16 cellular contexts compared by ENCODE assay signal in genomic region chr1:9591669-9592509, GRCh38. TPM values are rescaled to one million over a fixed set of nuclear protein-coding genes. Genes with fewer than 3 reads are reported as not detected.
DNase-seq lines count a peak whose midpoint lies in the region; ATAC-seq, FAIRE-seq and TF ChIP-seq lines count a peak whose summit lies in the region.
"Had no signal": no experiment of that assay in that cellular context is flagged by ENCODE, and none has a peak within 500 bp of the region (broad histone marks: within the 10 kb centered on the region; RNA-seq: fewer than 3 reads in every experiment).

No MANE protein-coding gene starts in this region.

- H3K4me3 ChIP-seq in H1 (ENCODE audit: extremely low read depth in 1 of 4, insufficient read depth in 2 of 4, low read depth in 3 of 4, low read length in 4 of 4), result no peak overlapping the region
- H3K4me3 ChIP-seq: heart left ventricle had no signal

- no peak overlapping the region for H2AFZ ChIP-seq in H1 (ENCODE audit: low read length)

- H3K36me3 ChIP-seq in H1 (ENCODE audit: control insufficient read depth in 2 of 4, insufficient read depth in 4 of 4, low read length in 3 of 4), result peaks cover 0 to 3% (median 0%) of the 10 kb centered on the region in 4 experiments; a peak in 1 of 8 replicates

- no peak overlapping the region for H3K27ac ChIP-seq in H1 (ENCODE audit: low read depth, low read length)

- peaks cover 17% of the 10 kb centered on the region for H3K79me1 ChIP-seq in H1 (ENCODE audit: low read depth, low read length)

- no peak overlapping the region for H3K18ac ChIP-seq in H1 (ENCODE audit: extremely low read depth, low read length)

- H4K5ac ChIP-seq in H1 (ENCODE audit: insufficient read length, low read depth, low read length), result no peak overlapping the region

- no peak overlapping the region; a peak in 1 of 4 replicates for H3K4me2 ChIP-seq in H1 (ENCODE audit: insufficient read depth in 1 of 2, low read depth in 2 of 2, low read length in 2 of 2)

- H3K56ac ChIP-seq in H1 (replicated peaks; ENCODE audit: insufficient read length, low read depth, low read length), result no peak overlapping the region

- H4K91ac ChIP-seq in H1 (replicated peaks; ENCODE audit: insufficient read length, low read length), result no peak overlapping the region

- 0 out of 2 replicates have a peak overlapping the region, but pooled peaks have one; percentile 77 for H2AK5ac ChIP-seq in H1 (ENCODE audit: low read depth, low read length)

- no peak overlapping the region for H3K9ac ChIP-seq in H1 (replicated peaks in 1 of 4; ENCODE audit: extremely low read depth in 1 of 4, low read depth in 3 of 4, low read length in 3 of 4)

- ATAC-seq in HG03378 (IDR thresholded peaks at IDR 0.05; ENCODE audit: unreplicated experiment), result no peak

- no peak overlapping the region for H2BK15ac ChIP-seq in H1 (ENCODE audit: low read length)

- H4K20me1 ChIP-seq in H1 (replicated peaks in 1 of 2; ENCODE audit: control insufficient read depth in 1 of 2, insufficient read depth in 2 of 2, low read length in 2 of 2), result peaks cover 33 to 42% of the 10 kb centered on the region in 2 experiments

- H3K27me3 ChIP-seq in H1 (replicated peaks in 1 of 4; ENCODE audit: control insufficient read depth in 3 of 4, extremely low read depth in 1 of 4, insufficient read depth in 3 of 4, low read length in 3 of 4), result no peaks in the 10 kb centered on the region
- H3K27me3 ChIP-seq: heart left ventricle had no signal

- no peak overlapping the region for H3K23ac ChIP-seq in H1 (ENCODE audit: insufficient read length)

- no peak for TF ChIP-seq POLR2A in H1 (IDR thresholded peaks at IDR 0.05; ENCODE audit: control extremely low read depth in 1 of 2, low read depth in 2 of 2, low read length in 2 of 2)

- TF ChIP-seq EP300 in H1 (IDR thresholded peaks at IDR 0.05; ENCODE audit: borderline replicate concordance in 1 of 2, low read depth in 2 of 2, low read length in 2 of 2), result no peak

- 0 out of 2 replicates have a peak overlapping the region, but pooled peaks have one; percentile 21 for H2BK20ac ChIP-seq in H1 (ENCODE audit: low read length)

- peaks cover 7% of the 10 kb centered on the region; the same call in 1 of the 2 replicates for H3K23me2 ChIP-seq in H1 (ENCODE audit: low read depth, low read length)

- no peak overlapping the region for H2BK5ac ChIP-seq in H1 (ENCODE audit: low read depth, low read length)

- H3K9me3 ChIP-seq in H1 (ENCODE audit: insufficient read depth in 2 of 2, low read depth in 1 of 2, low read length in 1 of 2), result no peaks in the 10 kb centered on the region
- H3K9me3 ChIP-seq: heart left ventricle had no signal

- 86% methylated on average over 22 of the region's 22 CpGs; no CpG with 5 or more reads in 1 of the 2 experiments for WGBS in H1 (ENCODE audit: extremely low coverage in 1 of 2, insufficient coverage in 1 of 2, insufficient read length in 1 of 2, insufficient replicate concordance in 2 of 2, low coverage in 1 of 2, low lambda C conversion rate in 2 of 2, missing lambda C conversion rate in 1 of 2), 2 experiments

- H3K79me2 ChIP-seq in H1 (ENCODE audit: control insufficient read depth in 1 of 2, insufficient read depth in 2 of 2, low read length in 2 of 2), result peaks cover 11 to 70% of the 10 kb centered on the region in 2 experiments; a peak in 3 of 4 replicates

- H3K4ac ChIP-seq in H1 (replicated peaks; ENCODE audit: insufficient read length, low read depth, low read length), result no peak overlapping the region

- FAIRE-seq in H1 (lab: Jason Lieb, UNC), result no peak
- FAIRE-seq: A204.1, H54 had no signal

- no peak overlapping the region for H2BK12ac ChIP-seq in H1 (ENCODE audit: low read depth, low read length)

- POLR2A ChIA-PET in H1 (lab: Charles Lee; ENCODE audit: partially characterized antibody), result interaction anchor here (0.6 to 1.9 kb wide), 6 partner anchors 15 to 796 kb away, joined by 3 to 5 read pairs (median 4); no protein-coding TSS in a partner anchor

- no peak for TF ChIP-seq RAD21 in H1 (IDR thresholded peaks at IDR 0.05 in 1 of 2, conservative IDR thresholded peaks at IDR 0.05 in 1 of 2; ENCODE audit: low read depth in 2 of 2, low read length in 2 of 2)

- H3K4me1 ChIP-seq in H1 (replicated peaks in 1 of 4; ENCODE audit: control insufficient read depth in 3 of 4, insufficient read depth in 4 of 4, low read length in 3 of 4), result peaks cover 0 to 40% (median 28%) of the 10 kb centered on the region in 4 experiments; a peak in 5 of 7 replicates

- DNase-seq in NCI-H2227 (lab: John Stamatoyannopoulos, UW; ENCODE audit: unreplicated experiment) (peak; percentile 17), NCI-H2227 treated with DMSO at 0.1 percent for 48 hours (lab: John Stamatoyannopoulos, UW) (no peak), NCI-H2171 treated with DMSO at 0.1 percent for 48 hours (lab: John Stamatoyannopoulos, UW) (peak; percentile 77), H1 (ENCODE audit: low read depth in 1 of 2, low spot score in 2 of 2) (peak in 1 of 2 experiments; percentile 45), retina (peak; percentile 79), DMS53 treated with DMSO at 0.1 percent for 48 hours (lab: John Stamatoyannopoulos, UW; ENCODE audit: unreplicated experiment) (no peak), inferior parietal cortex (ENCODE audit: extremely low spot score) (no peak)
- DNase-seq: activated gamma-delta T cell, DMS153, NCI-H1436 treated with DMSO at 0.1 percent for 48 hours, occipital lobe, OCI-M1 had no signal

- H2BK120ac ChIP-seq in H1 (replicated peaks; ENCODE audit: low read depth, low read length), result no peak overlapping the region

- 0 out of 2 replicates have a peak overlapping the region, but pooled peaks have one; percentile 20 for H4K8ac ChIP-seq in H1 (ENCODE audit: extremely low read depth, insufficient read depth, low read length)

- CTCF ChIA-PET in H1 (lab: Charles Lee; ENCODE audit: partially characterized antibody), result interaction anchor here (0.6 to 6.1 kb wide), 11 partner anchors 13 to 325 kb away, joined by 3 to 44 read pairs (median 3); no protein-coding TSS in a partner anchor

- H3K14ac ChIP-seq in H1 (ENCODE audit: insufficient read length), result no peak overlapping the region

- TF ChIP-seq CTCF in H1 (IDR thresholded peaks at IDR 0.05; ENCODE audit: control extremely low read depth in 1 of 3, insufficient read depth in 1 of 3, low read depth in 1 of 3, low read length in 3 of 3), result no peak

TF ChIP-seq in H1, 55 proteins besides CTCF, POLR2A, EP300 and RAD21 (continues in another document):
- TF ChIP-seq ATF2 (IDR thresholded peaks at IDR 0.05; ENCODE audit: low read length), result no peak
- no peak for TF ChIP-seq RXRA (IDR thresholded peaks at IDR 0.05; ENCODE audit: insufficient read depth, low read depth, low read length)
- no peak for TF ChIP-seq EGR1 (IDR thresholded peaks at IDR 0.05; ENCODE audit: borderline replicate concordance, low read depth, low read length)
- TF ChIP-seq, protein P1, sequence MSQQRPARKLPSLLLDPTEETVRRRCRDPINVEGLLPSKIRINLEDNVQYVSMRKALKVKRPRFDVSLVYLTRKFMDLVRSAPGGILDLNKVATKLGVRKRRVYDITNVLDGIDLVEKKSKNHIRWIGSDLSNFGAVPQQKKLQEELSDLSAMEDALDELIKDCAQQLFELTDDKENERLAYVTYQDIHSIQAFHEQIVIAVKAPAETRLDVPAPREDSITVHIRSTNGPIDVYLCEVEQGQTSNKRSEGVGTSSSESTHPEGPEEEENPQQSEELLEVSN (IDR thresholded peaks at IDR 0.05), result no peak
- no peak for TF ChIP-seq CHD2 (IDR thresholded peaks at IDR 0.05; ENCODE audit: low read length)
- TF ChIP-seq SUZ12 (IDR thresholded peaks at IDR 0.05; ENCODE audit: low read length), result no peak

RNA-seq across cellular contexts. Expression of gene TMEM201, which starts 3.2 kb away (rescaled TPM):
- 27.1 and 27.9 TPM in 2 replicates for total RNA-seq in H1 (2021; fragmentation: NEBNext Ultra II Directional; extraction: Animal tissue kit (Norgen Biotek cat#: 25700))
- 8.2 and 14.2 TPM in 2 replicates for polyA plus RNA-seq in H1 (2011; rRNA removed)
- 4.4 TPM for polyA plus RNA-seq in H1 (2011; cell fraction: cytosol; rRNA removed)
- 24.5 TPM for polyA plus RNA-seq in H1 (2011; cell fraction: nucleus; rRNA removed)
- 11.3 to 20.5 TPM (median 17.5 TPM) in 4 replicates for polyA plus RNA-seq in H1 (2012, experiment 1 of 2)
- 17.2 TPM for polyA plus RNA-seq in H1 (2012, experiment 2 of 2)
- 24.4 TPM for polyA plus RNA-seq in H1 (2013, experiment 1 of 2)
- 26.3 TPM for polyA plus RNA-seq in H1 (2013, experiment 2 of 2)
- polyA minus RNA-seq in H1 (2011; rRNA and poly(A)+ RNA removed), result 6.7 and 6.9 TPM in 2 replicates
- polyA minus RNA-seq in H1 (2011; cell fraction: cytosol; rRNA and poly(A)+ RNA removed), result 12.9 TPM
- polyA minus RNA-seq in H1 (2011; cell fraction: nucleus; rRNA and poly(A)+ RNA removed), result 20.1 TPM

RNA-seq across cellular contexts. Expression of gene SLC25A33, which starts 52.6 kb away (rescaled TPM):
- 12.4 and 12.8 TPM in 2 replicates for total RNA-seq in H1 (2021; fragmentation: NEBNext Ultra II Directional; extraction: Animal tissue kit (Norgen Biotek cat#: 25700))
- 5.1 and 7.8 TPM in 2 replicates for polyA plus RNA-seq in H1 (2011; rRNA removed)
- 7.7 TPM for polyA plus RNA-seq in H1 (2011; cell fraction: cytosol; rRNA removed)
- polyA plus RNA-seq in H1 (2011; cell fraction: nucleus; rRNA removed), result 4.5 TPM
- polyA plus RNA-seq in H1 (2012, experiment 1 of 2), result 7.0 to 8.1 TPM (median 7.4 TPM) in 4 replicates
- 8.2 TPM for polyA plus RNA-seq in H1 (2012, experiment 2 of 2)
- 11.5 TPM for polyA plus RNA-seq in H1 (2013, experiment 1 of 2)
- 11.5 TPM for polyA plus RNA-seq in H1 (2013, experiment 2 of 2)
- 4.5 and 4.8 TPM in 2 replicates for polyA minus RNA-seq in H1 (2011; rRNA and poly(A)+ RNA removed)
- polyA minus RNA-seq in H1 (2011; cell fraction: cytosol; rRNA and poly(A)+ RNA removed), result 5.8 TPM
- 5.3 TPM for polyA minus RNA-seq in H1 (2011; cell fraction: nucleus; rRNA and poly(A)+ RNA removed)

RNA-seq across cellular contexts. Expression of gene PIK3CD, which starts 59.6 kb away (rescaled TPM):
- 24.1 and 24.8 TPM in 2 replicates for total RNA-seq in H1 (2021; fragmentation: NEBNext Ultra II Directional; extraction: Animal tissue kit (Norgen Biotek cat#: 25700))
- 20.6 and 28.8 TPM in 2 replicates for polyA plus RNA-seq in H1 (2011; rRNA removed)
- 18.1 TPM for polyA plus RNA-seq in H1 (2011; cell fraction: cytosol; rRNA removed)
- polyA plus RNA-seq in H1 (2011; cell fraction: nucleus; rRNA removed), result 46.9 TPM
- 20.8 to 23.7 TPM (median 22.1 TPM) in 4 replicates for polyA plus RNA-seq in H1 (2012, experiment 1 of 2)
- polyA plus RNA-seq in H1 (2012, experiment 2 of 2), result 14.9 TPM
- polyA plus RNA-seq in H1 (2013, experiment 1 of 2), result 6.2 TPM
- polyA plus RNA-seq in H1 (2013, experiment 2 of 2), result 5.9 TPM
- polyA minus RNA-seq in H1 (2011; rRNA and poly(A)+ RNA removed), result 23.1 and 25.3 TPM in 2 replicates
- polyA minus RNA-seq in H1 (2011; cell fraction: cytosol; rRNA and poly(A)+ RNA removed), result 17.4 TPM
- 26.4 TPM for polyA minus RNA-seq in H1 (2011; cell fraction: nucleus; rRNA and poly(A)+ RNA removed)

Comparison
In these comparisons a context has a peak if more than half of its experiments do, and no peak if none do; other contexts are left out.
1. DNase-seq: peak in NCI-H2227 (single experiment), NCI-H2171 treated with DMSO at 0.1 percent for 48 hours (single experiment) and retina (single experiment); none in NCI-H2227 treated with DMSO at 0.1 percent for 48 hours (single experiment), DMS53 treated with DMSO at 0.1 percent for 48 hours (single experiment) and inferior parietal cortex (single experiment).